ENCODE assay signal across 25 cellular contexts in genomic region chr22:50256258-50256862, GRCh38.
"Had no signal": no experiment of that assay in that cellular context is flagged by ENCODE, and none has a peak within 500 bp of the region (broad histone marks: within the 10 kb centered on the region; RNA-seq: fewer than 3 reads in every experiment).

No MANE protein-coding gene starts in this region.

- H3K27ac ChIP-seq: left lung, lower lobe of right lung, neutrophil, parathyroid adenoma, right lobe of liver, skin epidermis, suprapubic skin, thoracic aorta, tibial artery, upper lobe of right lung had no signal

- DNase-seq: hippocampal formation; immature natural killer cell; kidney; left colon; left lung; lower lobe of right lung; mammary epithelial cell; mesenchymal stem cell; naive thymus-derived CD8-positive, alpha-beta T cell; occipital lobe; stimulated activated CD4-positive, alpha-beta T cell treated with anti-CD3 and anti-CD28 coated beads, Interleukin-12 subunit alpha, Interleukin-12 subunit beta, amount 100 ng/mL, for 4 hours; stimulated activated CD4-positive, alpha-beta T cell treated with anti-CD3 and anti-CD28 coated beads, Interleukin-15, amount 100 ng/mL, for 24 hours; stimulated activated CD4-positive, alpha-beta T cell treated with anti-CD3 and anti-CD28 coated beads, Interleukin-2, amount 100 ng/mL, for 24 hours; stimulated activated CD4-positive, alpha-beta T cell treated with anti-CD3 and anti-CD28 coated beads, Interleukin-4, amount 100 ng/mL, for 1 hour; stimulated activated naive CD4-positive, alpha-beta T cell; tibial artery; trophoblast cell; upper lobe of right lung had no signal

- H3K36me3 ChIP-seq: left lung, lower lobe of right lung, neutrophil, right atrium auricular region, right lobe of liver, suprapubic skin, thoracic aorta, tibial artery, upper lobe of right lung had no signal

- H3K79me2 ChIP-seq: parathyroid adenoma had no signal

- H3K27me3 ChIP-seq: right atrium auricular region, right lobe of liver, upper lobe of right lung had no signal

- H2AFZ ChIP-seq: parathyroid adenoma had no signal

- ATAC-seq: left colon; left lung; lower lobe of right lung; naive thymus-derived CD8-positive, alpha-beta T cell; right lobe of liver; upper lobe of right lung had no signal

- H3K9ac ChIP-seq: parathyroid adenoma had no signal

- H3K9me3 ChIP-seq: left lung, lower lobe of right lung, neutrophil, right atrium auricular region, right lobe of liver, suprapubic skin, thoracic aorta, tibial artery, upper lobe of right lung had no signal

- H3K4me3 ChIP-seq: left lung, lower lobe of right lung, right atrium auricular region, right lobe of liver, skin epidermis, suprapubic skin, thoracic aorta, tibial artery, upper lobe of right lung had no signal
